In genomic region chr18:63148449-63149199, GRCh38 we compare ENCODE assay signal across 10 cellular contexts.
DNase-seq lines count a peak whose midpoint lies in the region; ATAC-seq and TF ChIP-seq lines count a peak whose summit lies in the region.
"Had no signal": no experiment of that assay in that cellular context is flagged by ENCODE, and none has a peak within 500 bp of the region (broad histone marks: within the 10 kb centered on the region; RNA-seq: fewer than 3 reads in every experiment).

No MANE protein-coding gene starts in this region.

- H3K4me1 Mint-ChIP-seq in activated naive CD8-positive, alpha-beta T cell (ENCODE audit: low read depth), result peaks cover 61% of the 10 kb centered on the region
- peaks cover 57% of the 10 kb centered on the region for H3K4me1 Mint-ChIP-seq in activated naive CD8-positive, alpha-beta T cell treated with anti-CD3 and anti-CD28 coated beads for 36 hours

- H3K27me3 Mint-ChIP-seq in activated naive CD8-positive, alpha-beta T cell, result no peaks in the 10 kb centered on the region
- H3K27me3 Mint-ChIP-seq in activated naive CD8-positive, alpha-beta T cell treated with anti-CD3 and anti-CD28 coated beads for 36 hours, result no peaks in the 10 kb centered on the region

- peak; percentile 87 for ATAC-seq in body of pancreas
- peak; percentile 56 for ATAC-seq in left lung
- ATAC-seq in HG02678 (IDR thresholded peaks at IDR 0.05; ENCODE audit: unreplicated experiment), result no peak

- DNase-seq in activated naive CD8-positive, alpha-beta T cell treated with anti-CD3 and anti-CD28 coated beads for 36 hours, result no peak
- DNase-seq in body of pancreas, result peak; percentile 38 to 56 (median 43)
- DNase-seq in left lung, result no peak
- DNase-seq in vagina (ENCODE audit: extremely low spot score in 2 of 2), result no peak
- DNase-seq in Peyer's patch, result no peak
- no peak for DNase-seq in DMS 273 (lab: John Stamatoyannopoulos, UW; ENCODE audit: unreplicated experiment)
- DNase-seq: BE2C, NCI-H187 treated with DMSO at 0.1 percent for 48 hours had no signal

- H3K27ac ChIP-seq in body of pancreas, result peak overlapping the region in 3 of 4 donors; percentile 52 to 71 (median 59)
- H3K27ac ChIP-seq in left lung, result no peak overlapping the region
- peak overlapping the region; percentile 65 for H3K27ac ChIP-seq in vagina
- H3K27ac ChIP-seq in Peyer's patch, result no peak overlapping the region

- 36 to 44% methylated on average over 12 of the region's 12 CpGs for WGBS in body of pancreas, 2 donors

- TF ChIP-seq POLR2A in body of pancreas (IDR thresholded peaks at IDR 0.05) (no peak), vagina (IDR thresholded peaks at IDR 0.05) (no peak), Peyer's patch (IDR thresholded peaks at IDR 0.05) (no peak)

- TF ChIP-seq CTCF in body of pancreas (IDR thresholded peaks at IDR 0.05) (no peak), left lung (IDR thresholded peaks at IDR 0.05) (no peak), vagina (IDR thresholded peaks at IDR 0.05) (no peak), Peyer's patch (IDR thresholded peaks at IDR 0.05) (no peak)

- H3K9me3 ChIP-seq in body of pancreas, result no peaks in the 10 kb centered on the region
- no peaks in the 10 kb centered on the region for H3K9me3 ChIP-seq in left lung
- no peaks in the 10 kb centered on the region for H3K9me3 ChIP-seq in vagina
- H3K9me3 ChIP-seq in Peyer's patch, result no peaks in the 10 kb centered on the region
- H3K9me3 ChIP-seq: BE2C had no signal

- peak overlapping the region; percentile 41 for H3K27ac Mint-ChIP-seq in activated naive CD8-positive, alpha-beta T cell
- H3K27ac Mint-ChIP-seq in activated naive CD8-positive, alpha-beta T cell treated with anti-CD3 and anti-CD28 coated beads for 36 hours, result no peak overlapping the region

- no peaks in the 10 kb centered on the region for H3K36me3 ChIP-seq in body of pancreas (replicated peaks in 1 of 2; ENCODE audit: insufficient read depth in 1 of 2, low read depth in 2 of 2)
- H3K36me3 ChIP-seq in left lung, result no peaks in the 10 kb centered on the region
- no peaks in the 10 kb centered on the region for H3K36me3 ChIP-seq in vagina
- H3K36me3 ChIP-seq in Peyer's patch, result no peaks in the 10 kb centered on the region
- H3K36me3 ChIP-seq: BE2C had no signal

- no peak overlapping the region for H3K4me3 ChIP-seq in body of pancreas
- no peak overlapping the region for H3K4me3 ChIP-seq in left lung
- H3K4me3 ChIP-seq in vagina, result no peak overlapping the region
- no peak overlapping the region for H3K4me3 ChIP-seq in Peyer's patch

- intact Hi-C loops in body of pancreas (cut with DNase I) (no loop called here), left lung (cut with DNase I) (no loop called here), vagina (cut with DNase I) (no loop called here)

- H3K9me3 Mint-ChIP-seq in activated naive CD8-positive, alpha-beta T cell (ENCODE audit: low read depth), result no peaks in the 10 kb centered on the region
- no peaks in the 10 kb centered on the region for H3K9me3 Mint-ChIP-seq in activated naive CD8-positive, alpha-beta T cell treated with anti-CD3 and anti-CD28 coated beads for 36 hours

- H3K27me3 ChIP-seq in body of pancreas (no peaks in the 10 kb centered on the region), left lung (no peaks in the 10 kb centered on the region), vagina (no peaks in the 10 kb centered on the region), Peyer's patch (no peaks in the 10 kb centered on the region)
- H3K27me3 ChIP-seq: BE2C had no signal

- peaks cover 9% of the 10 kb centered on the region for H3K36me3 Mint-ChIP-seq in activated naive CD8-positive, alpha-beta T cell
- H3K36me3 Mint-ChIP-seq in activated naive CD8-positive, alpha-beta T cell treated with anti-CD3 and anti-CD28 coated beads for 36 hours, result peaks cover 24% of the 10 kb centered on the region

- no peak overlapping the region for H3K4me3 Mint-ChIP-seq in activated naive CD8-positive, alpha-beta T cell
- no peak overlapping the region for H3K4me3 Mint-ChIP-seq in activated naive CD8-positive, alpha-beta T cell treated with anti-CD3 and anti-CD28 coated beads for 36 hours

- H3K4me1 ChIP-seq in body of pancreas, result peaks cover 19% of the 10 kb centered on the region
- no peaks in the 10 kb centered on the region for H3K4me1 ChIP-seq in left lung
- H3K4me1 ChIP-seq in vagina, result peaks cover 56% of the 10 kb centered on the region
- peaks cover 0 to 2% (median 0%) of the 10 kb centered on the region in 4 donors for H3K4me1 ChIP-seq in Peyer's patch
- H3K4me1 ChIP-seq: BE2C had no signal

Comparison
In these comparisons a context has a peak if more than half of its experiments do, and no peak if none do; other contexts are left out.
1. DNase-seq: peak in body of pancreas (4 of 4); none in activated naive CD8-positive, alpha-beta T cell treated with anti-CD3 and anti-CD28 coated beads for 36 hours (single experiment), left lung (0 of 2), vagina (0 of 2), Peyer's patch (0 of 3) and DMS 273 (single experiment).
2. H3K27ac ChIP-seq: peak in body of pancreas (3 of 4) and vagina (single experiment); none in left lung (0 of 2) and Peyer's patch (0 of 4).